23 cellular contexts compared by ENCODE assay signal in the genomic region with DNA sequence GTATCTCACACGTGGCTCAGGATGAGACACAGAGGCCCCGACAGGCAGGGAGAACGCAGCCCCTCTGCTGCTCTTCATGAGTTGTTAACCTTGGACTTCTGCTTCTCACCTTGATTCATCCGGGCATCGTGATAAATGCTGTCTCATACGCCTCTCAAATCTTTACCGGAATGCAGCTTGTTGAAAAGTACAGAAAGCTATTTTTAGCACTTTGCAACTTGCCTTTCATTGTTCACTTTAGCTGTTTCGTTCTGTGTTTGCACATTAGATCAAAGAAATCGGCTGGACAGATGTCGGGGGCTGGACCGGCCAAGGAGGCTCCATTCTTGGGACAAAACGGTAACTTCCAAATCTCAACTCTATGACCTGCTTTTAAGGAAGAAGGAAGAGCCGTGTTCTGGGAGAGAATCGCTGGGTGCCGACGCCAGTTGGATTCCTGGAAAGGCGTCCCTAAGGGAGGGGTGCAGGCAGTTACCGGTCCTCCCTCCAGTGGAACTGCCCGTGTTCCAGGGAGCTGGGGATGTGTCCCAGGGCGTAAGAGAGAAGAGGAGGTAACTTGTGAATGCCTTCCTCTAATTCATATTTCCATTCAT.
"Had no signal": no experiment of that assay in that cellular context is flagged by ENCODE, and none has a peak within 500 bp of the region (broad histone marks: within the 10 kb centered on the region; RNA-seq: fewer than 3 reads in every experiment).

No MANE protein-coding gene starts in this region.

- H3K4me2 ChIP-seq: hepatocyte had no signal

- H3K27me3 ChIP-seq: body of pancreas, hepatocyte, spleen, tibial artery had no signal

- H3K4me3 ChIP-seq: body of pancreas, hepatocyte, prostate gland, spleen, tibial artery had no signal

- ATAC-seq: activated CD4-positive, alpha-beta T cell treated with anti-CD3 and anti-CD28 coated beads for 36 hours; body of pancreas; naive thymus-derived CD8-positive, alpha-beta T cell; stimulated activated naive CD8-positive, alpha-beta T cell treated with anti-CD3 and anti-CD28 coated beads, Interleukin-15, Interleukin-2, amounts not matched to agents 100 U/mL and 50 U/mL, for 24 hours had no signal

- H3K4me1 ChIP-seq: body of pancreas, prostate gland, spleen had no signal

- DNase-seq: activated B cell treated with CpG ODN at 0.5 μM for 24 hours; activated CD4-positive, alpha-beta T cell treated with anti-CD3 and anti-CD28 coated beads for 36 hours; activated CD4-positive, alpha-beta T cell treated with anti-CD3 and anti-CD28 coated beads, Interleukin-2, amount 50 U/mL, for 4 hours; activated CD8-positive, alpha-beta memory T cell treated with anti-CD3 and anti-CD28 coated beads for 24 hours; activated CD8-positive, alpha-beta memory T cell treated with anti-CD3 and anti-CD28 coated beads, Interleukin-2, amount 50 U/mL, for 4 hours; activated effector memory CD4-positive, alpha-beta T cell treated with Interleukin-2 at 50 U/mL for 16 hours; activated naive CD4-positive, alpha-beta T cell treated with anti-CD3 and anti-CD28 coated beads, Interleukin-2, amount 10 ng/mL, durations not matched to agents 7 days and 5 days; activated T-cell treated with anti-CD3 and anti-CD28 coated beads, Interleukin-2, amount 50 U/mL, for 48 hours; amygdala; body of pancreas; effector CD4-positive, alpha-beta T cell; erythroblast; foreskin melanocyte; glutamatergic neuron; immature natural killer cell; naive thymus-derived CD8-positive, alpha-beta T cell; spleen; stimulated activated CD4-positive, alpha-beta T cell treated with anti-CD3 and anti-CD28 coated beads, Interleukin-4, amount 100 ng/mL, for 1 hour; stimulated activated naive CD8-positive, alpha-beta T cell treated with anti-CD3 and anti-CD28 coated beads, Interleukin-15, Interleukin-2, amounts not matched to agents 100 U/mL and 50 U/mL, for 24 hours; tibial artery had no signal

- H3K9me3 Mint-ChIP-seq: activated B cell treated with CpG ODN at 0.5 μM for 24 hours; activated naive CD4-positive, alpha-beta T cell treated with anti-CD3 and anti-CD28 coated beads, Interleukin-2, amount 10 ng/mL, durations not matched to agents 7 days and 5 days; naive thymus-derived CD8-positive, alpha-beta T cell; T-helper 1 cell treated with Interleukin-12 subunit alpha and Interleukin-12 subunit beta and Interleukin-4 antibody, amounts not matched to agents 30 μg/mL and 1 μg/mL, for 36 hours had no signal

- H2AFZ ChIP-seq: hepatocyte had no signal

- H3K27ac Mint-ChIP-seq: activated B cell treated with CpG ODN at 0.5 μM for 24 hours; activated CD4-positive, alpha-beta T cell treated with anti-CD3 and anti-CD28 coated beads for 36 hours; activated naive CD4-positive, alpha-beta T cell treated with anti-CD3 and anti-CD28 coated beads, Interleukin-2, amount 10 ng/mL, durations not matched to agents 7 days and 5 days; naive thymus-derived CD8-positive, alpha-beta T cell; T-helper 1 cell treated with Interleukin-12 subunit alpha and Interleukin-12 subunit beta and Interleukin-4 antibody, amounts not matched to agents 30 μg/mL and 1 μg/mL, for 36 hours had no signal

- H3K4me3 Mint-ChIP-seq: activated B cell treated with CpG ODN at 0.5 μM for 24 hours; activated CD4-positive, alpha-beta T cell treated with anti-CD3 and anti-CD28 coated beads for 36 hours; activated naive CD4-positive, alpha-beta T cell treated with anti-CD3 and anti-CD28 coated beads, Interleukin-2, amount 10 ng/mL, durations not matched to agents 7 days and 5 days; immature natural killer cell; naive thymus-derived CD8-positive, alpha-beta T cell; T-helper 1 cell treated with Interleukin-12 subunit alpha and Interleukin-12 subunit beta and Interleukin-4 antibody, amounts not matched to agents 30 μg/mL and 1 μg/mL, for 36 hours had no signal

- H3K27ac ChIP-seq: body of pancreas, hepatocyte, prostate gland, spleen, tibial artery had no signal

- H3K27me3 Mint-ChIP-seq: activated B cell treated with CpG ODN at 0.5 μM for 24 hours; activated CD4-positive, alpha-beta T cell treated with anti-CD3 and anti-CD28 coated beads for 36 hours; activated naive CD4-positive, alpha-beta T cell treated with anti-CD3 and anti-CD28 coated beads, Interleukin-2, amount 10 ng/mL, durations not matched to agents 7 days and 5 days; naive thymus-derived CD8-positive, alpha-beta T cell had no signal

- H3K9me3 ChIP-seq: body of pancreas, prostate gland, spleen, tibial artery had no signal

- H3K4me1 Mint-ChIP-seq: activated CD4-positive, alpha-beta T cell treated with anti-CD3 and anti-CD28 coated beads for 36 hours; activated naive CD4-positive, alpha-beta T cell treated with anti-CD3 and anti-CD28 coated beads, Interleukin-2, amount 10 ng/mL, durations not matched to agents 7 days and 5 days; immature natural killer cell had no signal

- H3K79me2 ChIP-seq: hepatocyte had no signal
